ENCODE assay signal across 20 cellular contexts in the genomic region with DNA sequence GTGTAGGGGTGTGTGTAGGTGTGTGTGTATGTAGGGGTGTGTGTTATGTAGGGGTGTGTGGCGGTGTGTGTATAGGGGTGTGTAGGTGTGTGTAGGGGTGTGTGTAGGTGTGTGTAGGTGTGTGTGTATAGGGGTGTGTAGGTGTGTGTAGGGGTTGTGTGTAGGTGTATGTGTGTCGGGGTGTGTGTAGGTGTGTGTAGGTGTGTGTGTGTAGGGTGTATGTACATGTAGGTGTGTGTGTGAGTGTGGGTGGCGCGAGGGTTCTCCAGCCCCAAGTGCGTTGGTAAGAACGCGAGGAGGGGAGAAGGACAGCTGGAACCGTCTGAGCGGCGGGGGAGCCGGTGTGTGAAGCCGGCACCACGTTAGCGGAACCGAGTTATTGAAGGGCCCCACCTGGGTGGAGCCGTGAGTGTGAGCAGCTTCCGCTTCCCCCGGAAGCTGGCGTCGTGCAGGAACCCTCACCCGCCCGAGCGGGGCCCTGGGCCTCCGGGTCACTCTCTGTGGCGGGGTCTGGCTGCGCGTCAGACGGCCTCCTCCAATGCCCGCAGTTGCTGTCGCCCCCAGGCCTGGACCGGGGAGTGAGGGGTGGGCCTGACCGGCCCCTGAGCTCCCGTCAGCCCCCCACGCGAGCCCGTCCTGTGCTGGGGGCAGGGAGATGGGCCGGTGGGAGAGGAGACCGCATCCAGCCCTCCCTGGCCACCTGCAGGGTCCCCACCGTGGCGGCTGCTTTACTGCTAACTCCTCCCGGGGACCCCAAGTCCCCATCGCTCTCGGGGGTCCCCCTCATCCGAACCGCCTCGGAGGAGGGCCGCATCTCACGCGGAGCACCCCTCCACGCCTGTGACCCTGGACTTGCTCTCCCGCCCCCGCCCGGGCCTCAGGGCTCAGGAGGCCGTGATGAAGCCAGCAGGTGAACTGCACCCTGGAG. TPM values are rescaled to one million over a fixed set of nuclear protein-coding genes. Genes with fewer than 3 reads are reported as not detected.
A peak's percentile ranks its signal among the peaks of the same experiment; 100 is the strongest.
DNase-seq lines count a peak whose midpoint lies in the region; ATAC-seq and TF ChIP-seq lines count a peak whose summit lies in the region.
"Had no signal": no experiment of that assay in that cellular context is flagged by ENCODE, and none has a peak within 500 bp of the region (broad histone marks: within the 10 kb centered on the region; RNA-seq: fewer than 3 reads in every experiment).

No MANE protein-coding gene starts in this region.

- H2BK5ac ChIP-seq in IMR-90 (ENCODE audit: low read depth, low read length, poor library complexity, severe bottlenecking), result peak overlapping the region; percentile 84

- H3K4me3 Mint-ChIP-seq in activated CD8-positive, alpha-beta memory T cell treated with anti-CD3 and anti-CD28 coated beads, Interleukin-2, amount 10 ng/mL, durations not matched to agents 7 days and 5 days, result no peak overlapping the region
- H3K4me3 Mint-ChIP-seq in osteocyte (ENCODE audit: unreplicated experiment), result no peak overlapping the region

- intact Hi-C loops in IMR-90 (cut with micrococcal nuclease), result no loop called here

- H3K4me1 Mint-ChIP-seq in activated CD8-positive, alpha-beta memory T cell treated with anti-CD3 and anti-CD28 coated beads, Interleukin-2, amount 10 ng/mL, durations not matched to agents 7 days and 5 days, result no peaks in the 10 kb centered on the region
- no peaks in the 10 kb centered on the region for H3K4me1 Mint-ChIP-seq in osteocyte (ENCODE audit: unreplicated experiment)

- TF ChIP-seq CTCF in IMR-90 (conservative IDR thresholded peaks at IDR 0.05; ENCODE audit: low read depth, low read length), result no peak
- TF ChIP-seq CTCF in osteocyte (IDR thresholded peaks at IDR 0.05), result no peak

- H3K9me3 ChIP-seq in IMR-90 (ENCODE audit: control insufficient read depth, insufficient read depth, low read length) (no peaks in the 10 kb centered on the region), MG63 (no peaks in the 10 kb centered on the region; the same call in 1 of the 2 replicates)
- H3K9me3 ChIP-seq: A549, colonic mucosa, Peyer's patch, vagina had no signal

- no peaks in the 10 kb centered on the region for H3K79me1 ChIP-seq in IMR-90 (ENCODE audit: low read depth in 1 of 2, low read length in 2 of 2)

- no peaks in the 10 kb centered on the region for H3K27me3 Mint-ChIP-seq in activated CD8-positive, alpha-beta memory T cell treated with anti-CD3 and anti-CD28 coated beads, Interleukin-2, amount 10 ng/mL, durations not matched to agents 7 days and 5 days
- H3K27me3 Mint-ChIP-seq in osteocyte (ENCODE audit: unreplicated experiment), result peaks cover 22% of the 10 kb centered on the region

- H3K27ac ChIP-seq in IMR-90 (ENCODE audit: insufficient read depth, low read length), result no peak overlapping the region
- H3K27ac ChIP-seq: A549, colonic mucosa, Peyer's patch, vagina had no signal

- BruUV-seq in IMR-90 (replicated peaks; lab: Mats Ljungman, UMichigan), result no TSS peak

- H3K14ac ChIP-seq in IMR-90 (replicated peaks; ENCODE audit: low read depth, low read length), result no peak overlapping the region

- ATAC-seq in activated CD8-positive, alpha-beta memory T cell treated with anti-CD3 and anti-CD28 coated beads, Interleukin-2, amount 10 ng/mL, durations not matched to agents 7 days and 5 days, result peak; percentile 64
- ATAC-seq in IMR-90 (ENCODE audit: low read depth), result no peak
- ATAC-seq: A549 had no signal

- H3K56ac ChIP-seq in IMR-90 (ENCODE audit: extremely low read depth, insufficient read depth, low read length), result no peak overlapping the region

- H2BK120ac ChIP-seq in IMR-90 (ENCODE audit: low read depth, low read length), result no peak overlapping the region

- dilution Hi-C loops in IMR-90 (cut with HindIII; ENCODE audit: low sequenced_read_pairs, unreplicated experiment), result no loop called here

- TF ChIP-seq POLR2A in IMR-90 (IDR thresholded peaks at IDR 0.05; ENCODE audit: low read depth, low read length), result no peak

- H2AFZ ChIP-seq in IMR-90 (replicated peaks; ENCODE audit: low read length, poor library complexity), result no peak overlapping the region

- CTCF ChIA-PET in activated CD8-positive, alpha-beta memory T cell treated with anti-CD3 and anti-CD28 coated beads, Interleukin-2, amount 10 ng/mL, durations not matched to agents 7 days and 5 days (lab: Charles Lee), result no interaction called here
- CTCF ChIA-PET in IMR-90 (lab: Yijun Ruan, JAX), result no interaction called here

- H4K8ac ChIP-seq in IMR-90 (ENCODE audit: low read depth in 2 of 2, low read length in 2 of 2), result no peak overlapping the region

- TF ChIP-seq RAD21 in IMR-90 (IDR thresholded peaks at IDR 0.05; ENCODE audit: low read length), result no peak

- no peak overlapping the region for H2BK20ac ChIP-seq in IMR-90 (ENCODE audit: low read depth, low read length)

- H3K36me3 ChIP-seq in IMR-90 (ENCODE audit: control insufficient read depth, insufficient read depth, low read length) (no peaks in the 10 kb centered on the region), MG63 (no peaks in the 10 kb centered on the region)
- H3K36me3 ChIP-seq: colonic mucosa, Peyer's patch, vagina had no signal

- H3K4me1 ChIP-seq in IMR-90 (ENCODE audit: control insufficient read depth, insufficient read depth, low read length), result no peaks in the 10 kb centered on the region
- H3K4me1 ChIP-seq: A549, colonic mucosa, Peyer's patch, vagina had no signal

- no peak overlapping the region for H3K4me3 ChIP-seq in IMR-90 (ENCODE audit: insufficient read depth, low read depth, low read length)
- H3K4me3 ChIP-seq in MG63, result no peak overlapping the region
- H3K4me3 ChIP-seq: A549, colonic mucosa, Peyer's patch, vagina had no signal

- H3K18ac ChIP-seq in IMR-90 (ENCODE audit: low read depth, low read length), result no peak overlapping the region

- no peak overlapping the region for H2AK9ac ChIP-seq in IMR-90 (replicated peaks; ENCODE audit: low read depth, low read length, poor library complexity)

- no peak overlapping the region for H3K27ac Mint-ChIP-seq in activated CD8-positive, alpha-beta memory T cell treated with anti-CD3 and anti-CD28 coated beads, Interleukin-2, amount 10 ng/mL, durations not matched to agents 7 days and 5 days
- H3K27ac Mint-ChIP-seq in osteocyte (ENCODE audit: unreplicated experiment), result no peak overlapping the region

- H3K4ac ChIP-seq in IMR-90 (ENCODE audit: low read depth, low read length), result no peak overlapping the region

- H3K36me3 Mint-ChIP-seq in activated CD8-positive, alpha-beta memory T cell treated with anti-CD3 and anti-CD28 coated beads, Interleukin-2, amount 10 ng/mL, durations not matched to agents 7 days and 5 days, result no peaks in the 10 kb centered on the region
- no peaks in the 10 kb centered on the region for H3K36me3 Mint-ChIP-seq in osteocyte (ENCODE audit: unreplicated experiment)

- DNase-seq in activated CD8-positive, alpha-beta memory T cell treated with anti-CD3 and anti-CD28 coated beads, Interleukin-2, amount 10 ng/mL, durations not matched to agents 7 days and 5 days, result peak; percentile 42
- DNase-seq in activated CD8-positive, alpha-beta memory T cell treated with anti-CD3 and anti-CD28 coated beads, Interleukin-2, amount 50 U/mL, for 4 hours, result no peak
- DNase-seq in IMR-90 (no peak), ecto neural progenitor cell (ENCODE audit: low spot score) (peak; percentile 39), osteocyte (ENCODE audit: extremely low spot score, unreplicated experiment) (peak; percentile 82), activated gamma-delta T cell treated with Interleukin-2 at 50 U/mL for 16 hours (no peak), NCI-H446 (lab: John Stamatoyannopoulos, UW) (no peak), MG63 (no peak)
- DNase-seq: activated CD4-positive, CD25-positive, alpha-beta regulatory T cell; Calu3; colonic mucosa; mammary epithelial cell; NCI-H1436; NCI-H2171; NCI-H69; Peyer's patch; stimulated activated CD4-positive, alpha-beta T cell treated with anti-CD3 and anti-CD28 coated beads, Interleukin-2, amount 100 ng/mL, for 48 hours had no signal

- no peak overlapping the region for H3K4me2 ChIP-seq in IMR-90 (ENCODE audit: low read depth, low read length)
- H3K4me2 ChIP-seq: A549 had no signal

- in situ Hi-C loops in IMR-90 (cut with MboI; ENCODE audit: low sequenced_read_pairs), result no loop called here

- H3K9me3 Mint-ChIP-seq in activated CD8-positive, alpha-beta memory T cell treated with anti-CD3 and anti-CD28 coated beads, Interleukin-2, amount 10 ng/mL, durations not matched to agents 7 days and 5 days (ENCODE audit: low read depth), result peaks cover 3% of the 10 kb centered on the region
- no peaks in the 10 kb centered on the region for H3K9me3 Mint-ChIP-seq in osteocyte (ENCODE audit: unreplicated experiment)

- 86% methylated on average over 28 of the region's 54 CpGs; no CpG with 5 or more reads in 1 of the 2 experiments for WGBS in IMR-90 (ENCODE audit: extremely low coverage in 2 of 2, insufficient read length in 1 of 2), 2 experiments

- H4K91ac ChIP-seq in IMR-90 (ENCODE audit: insufficient read depth, low read depth, low read length), result no peak overlapping the region

- H3K27me3 ChIP-seq in IMR-90 (ENCODE audit: control insufficient read depth, insufficient read depth, low read length) (peaks cover under 1% of the 10 kb centered on the region; the same call in 1 of the 2 replicates), MG63 (no peaks in the 10 kb centered on the region)
- H3K27me3 ChIP-seq: colonic mucosa, Peyer's patch, vagina had no signal

- no peak overlapping the region for H2BK15ac ChIP-seq in IMR-90 (ENCODE audit: low read depth, low read length)

- H3K9me1 ChIP-seq in IMR-90 (ENCODE audit: insufficient read depth, low read length), result no peaks in the 10 kb centered on the region

- no peak overlapping the region for H3K23ac ChIP-seq in IMR-90 (ENCODE audit: low read depth, low read length)

- no peak overlapping the region for H3K9ac ChIP-seq in IMR-90 (ENCODE audit: low read depth, low read length)

- no peak overlapping the region for H2AK5ac ChIP-seq in IMR-90 (ENCODE audit: low read depth, low read length)

- H4K5ac ChIP-seq in IMR-90 (ENCODE audit: low read depth, low read length), result no peak overlapping the region

- no peaks in the 10 kb centered on the region for H4K20me1 ChIP-seq in IMR-90 (ENCODE audit: insufficient read depth, low read length)

- POLR2A ChIA-PET in IMR-90 (lab: Charles Lee; ENCODE audit: unreplicated experiment), result no interaction called here

RNA-seq across cellular contexts. Expression of a gene that starts 49.6 kb away (rescaled TPM):
- 10 to 100 TPM; 37.2 to 37.9 TPM for total RNA-seq in activated CD8-positive, alpha-beta memory T cell treated with anti-CD3 and anti-CD28 coated beads, Interleukin-2, amount 10 ng/mL, durations not matched to agents 7 days and 5 days
- total RNA-seq in IMR-90 (2012; rRNA removed), result 30.6 and 37.3 TPM in 2 replicates
- polyA plus RNA-seq in IMR-90 (2012; rRNA removed), result 52.5 and 54.1 TPM in 2 replicates
- polyA plus RNA-seq in IMR-90 (2012; cell fraction: cytosol; rRNA removed), result 44.0 and 63.2 TPM in 2 replicates
- polyA plus RNA-seq in IMR-90 (2012; cell fraction: nucleus; rRNA removed; ENCODE audit: low replicate concordance), result 74.3 and 81.9 TPM in 2 replicates
- total RNA-seq in osteocyte, result 25.6 and 28.9 TPM in 2 replicates
- 37.9 and 95.1 TPM in 2 replicates for total RNA-seq in MG63 (2014; rRNA removed; shearing (Covaris generic); ENCODE audit: low replicate concordance)

RNA-seq across cellular contexts. Expression of a gene that starts 50.7 kb away (rescaled TPM):
- total RNA-seq in activated CD8-positive, alpha-beta memory T cell treated with anti-CD3 and anti-CD28 coated beads, Interleukin-2, amount 10 ng/mL, durations not matched to agents 7 days and 5 days, result not detected
- total RNA-seq in IMR-90 (2012; rRNA removed) (1.6 and 2.2 TPM in 2 replicates), osteocyte (0.62 and 0.73 TPM in 2 replicates)
- 5.2 and 7.8 TPM in 2 replicates for polyA plus RNA-seq in IMR-90 (2012; rRNA removed)
- polyA plus RNA-seq in IMR-90 (2012; cell fraction: cytosol; rRNA removed), result 3.9 and 10.2 TPM in 2 replicates
- 3.8 and 9.6 TPM in 2 replicates for polyA plus RNA-seq in IMR-90 (2012; cell fraction: nucleus; rRNA removed; ENCODE audit: low replicate concordance)
- total RNA-seq in MG63 (2014; rRNA removed; shearing (Covaris generic); ENCODE audit: low replicate concordance), result 0.05 and 0.56 TPM in 2 replicates
- total RNA-seq: Calu3, myocyte had no signal

Comparison
In these comparisons a context has a peak if more than half of its experiments do, and no peak if none do; other contexts are left out.
1. DNase-seq: peak in activated CD8-positive, alpha-beta memory T cell treated with anti-CD3 and anti-CD28 coated beads, Interleukin-2, amount 10 ng/mL, durations not matched to agents 7 days and 5 days (single experiment), ecto neural progenitor cell (single experiment) and osteocyte (single experiment); none in activated CD8-positive, alpha-beta memory T cell treated with anti-CD3 and anti-CD28 coated beads, Interleukin-2, amount 50 U/mL, for 4 hours (single experiment), IMR-90 (single experiment), activated gamma-delta T cell treated with Interleukin-2 at 50 U/mL for 16 hours (single experiment), NCI-H446 (0 of 2) and MG63 (single experiment).